ENCODE assay signal across 1 cellular context in genomic region chr3:71130516-71131384, GRCh38.
A peak's percentile ranks its signal among the peaks of the same experiment; 100 is the strongest.
TF ChIP-seq lines count a peak whose summit lies in the region.

No MANE protein-coding gene starts in this region.

TF ChIP-seq in HEK293, 187 proteins besides CTCF, POLR2A, EP300 and RAD21 (continued from another document and continues in another):
- no peak for TF ChIP-seq ZNF529 (tag by site-specific recombination; IDR thresholded peaks at IDR 0.05; ENCODE audit: insufficient replicate concordance)
- TF ChIP-seq ZNF121 (tag by site-specific recombination; IDR thresholded peaks at IDR 0.05), result no peak
- no peak for TF ChIP-seq GLI2 (tag by site-specific recombination; IDR thresholded peaks at IDR 0.05; ENCODE audit: borderline replicate concordance, low read depth)
- no peak for TF ChIP-seq ZNF510 (tag by site-specific recombination; IDR thresholded peaks at IDR 0.05; ENCODE audit: insufficient replicate concordance)
- TF ChIP-seq ZNF560 (tag by site-specific recombination; IDR thresholded peaks at IDR 0.05; ENCODE audit: borderline replicate concordance), result no peak
- TF ChIP-seq ZNF433 (tag by site-specific recombination; IDR thresholded peaks at IDR 0.05; ENCODE audit: low read depth), result no peak
- no peak for TF ChIP-seq ZNF426 (tag by site-specific recombination; IDR thresholded peaks at IDR 0.05)
- no peak for TF ChIP-seq ZNF561 (tag by site-specific recombination; IDR thresholded peaks at IDR 0.05; ENCODE audit: borderline replicate concordance)
- TF ChIP-seq ZNF514 (tag by site-specific recombination; IDR thresholded peaks at IDR 0.05), result no peak
- no peak for TF ChIP-seq ZNF654 (tag by site-specific recombination; IDR thresholded peaks at IDR 0.05; ENCODE audit: low read depth)
- TF ChIP-seq ZNF449 (tag by site-specific recombination; IDR thresholded peaks at IDR 0.05), result peak; percentile 77
- peak; percentile 87 for TF ChIP-seq PRDM4 (tag by site-specific recombination; IDR thresholded peaks at IDR 0.05)
- TF ChIP-seq ZNF776 (tag by site-specific recombination; IDR thresholded peaks at IDR 0.05; ENCODE audit: borderline replicate concordance), result no peak
- TF ChIP-seq SALL2 (tag by site-specific recombination; IDR thresholded peaks at IDR 0.05; ENCODE audit: borderline replicate concordance), result no peak
- no peak for TF ChIP-seq ZNF175 (tag by site-specific recombination; IDR thresholded peaks at IDR 0.05)
- no peak for TF ChIP-seq ZNF639 (tag by site-specific recombination; IDR thresholded peaks at IDR 0.05)
- TF ChIP-seq MEIS1 (CRISPR knock-in tag; IDR thresholded peaks at IDR 0.05; ENCODE audit: borderline replicate concordance), result no peak
- TF ChIP-seq ZBTB44 (tag by site-specific recombination; IDR thresholded peaks at IDR 0.05), result no peak
- TF ChIP-seq ELK4 (IDR thresholded peaks at IDR 0.05; ENCODE audit: borderline replicate concordance, low read depth, low read length), result no peak
- TF ChIP-seq PRDM2 (tag by site-specific recombination; IDR thresholded peaks at IDR 0.05; ENCODE audit: borderline replicate concordance), result no peak
- no peak for TF ChIP-seq ZNF280C (tag by site-specific recombination; IDR thresholded peaks at IDR 0.05)
- TF ChIP-seq ZBTB11 (tag by site-specific recombination; conservative IDR thresholded peaks at IDR 0.05; ENCODE audit: low read depth), result peak; percentile 38
- no peak for TF ChIP-seq ZNF133 (tag by site-specific recombination; IDR thresholded peaks at IDR 0.05)
- TF ChIP-seq MZF1 (tag by site-specific recombination; IDR thresholded peaks at IDR 0.05; ENCODE audit: borderline replicate concordance), result no peak
- no peak for TF ChIP-seq AEBP2 (tag by site-specific recombination; IDR thresholded peaks at IDR 0.05; ENCODE audit: borderline replicate concordance)
- no peak for TF ChIP-seq ZNF548 (tag by site-specific recombination; IDR thresholded peaks at IDR 0.05)
- TF ChIP-seq ZNF777 (tag by site-specific recombination; IDR thresholded peaks at IDR 0.05; ENCODE audit: borderline replicate concordance), result no peak
- no peak for TF ChIP-seq ZBTB8A (tag by site-specific recombination; IDR thresholded peaks at IDR 0.05)
- TF ChIP-seq ZNF155 (tag by site-specific recombination; IDR thresholded peaks at IDR 0.05), result no peak
- TF ChIP-seq ZNF692 (tag by site-specific recombination; IDR thresholded peaks at IDR 0.05), result no peak
- TF ChIP-seq ZNF248 (tag by site-specific recombination; IDR thresholded peaks at IDR 0.05), result no peak
- TF ChIP-seq KLF9 (tag by site-specific recombination; IDR thresholded peaks at IDR 0.05; ENCODE audit: low read depth), result no peak
